ENCODE assay signal across 8 cellular contexts in genomic region chr20:16701296-16701695, GRCh38. TPM values are rescaled to one million over a fixed set of nuclear protein-coding genes. Genes with fewer than 3 reads are reported as not detected.
DNase-seq lines count a peak whose midpoint lies in the region; ATAC-seq and TF ChIP-seq lines count a peak whose summit lies in the region.

No MANE protein-coding gene starts in this region.

- ATAC-seq in GM18870 (IDR thresholded peaks at IDR 0.05; ENCODE audit: unreplicated experiment), result no peak

- no peaks in the 10 kb centered on the region for H3K4me1 ChIP-seq in GM23248 (ENCODE audit: insufficient read depth)
- H3K4me1 ChIP-seq in suprapubic skin, result no peaks in the 10 kb centered on the region

- no peaks in the 10 kb centered on the region for H3K9me2 ChIP-seq in GM23248 (ENCODE audit: insufficient read depth)

- no peak overlapping the region for H3K27ac ChIP-seq in GM23248
- H3K27ac ChIP-seq in suprapubic skin, result no peak overlapping the region

- in situ Hi-C loops in GM23248 (cut with MboI), result no loop called here

- no peak for TF ChIP-seq EP300 in suprapubic skin (IDR thresholded peaks at IDR 0.05)

- DNase-seq in EH (ENCODE audit: low read depth) (peak; percentile 23), GM23248 (peak; percentile 10), SHP77 (lab: John Stamatoyannopoulos, UW) (peak; percentile 15 to 39), hepatic stellate cell (ENCODE audit: low spot score) (peak; percentile 9), NCI-H526 treated with DMSO at 0.1 percent for 48 hours (lab: John Stamatoyannopoulos, UW) (no peak), suprapubic skin (ENCODE audit: low spot score in 2 of 2) (no peak)
- DNase-seq in stimulated activated CD4-positive, alpha-beta T cell treated with anti-CD3 and anti-CD28 coated beads, Interleukin-12 subunit alpha, Interleukin-12 subunit beta, amount 100 ng/mL, for 4 hours, result no peak

- 65 to 67% methylated on average over 3 of the region's 3 CpGs for WGBS in GM23248 (ENCODE audit: low coverage in 1 of 2, low lambda C conversion rate in 2 of 2, missing lambda C conversion rate in 2 of 2), 2 experiments
- WGBS in suprapubic skin, result 89% methylated on average over 3 of the region's 3 CpGs

- no peak overlapping the region for H3K9ac ChIP-seq in GM23248

- no peak overlapping the region for H2AFZ ChIP-seq in GM23248

- H3K27me3 ChIP-seq in GM23248 (replicated peaks; ENCODE audit: insufficient read depth) (no peaks in the 10 kb centered on the region), suprapubic skin (peaks cover 5% of the 10 kb centered on the region)

- H3K79me2 ChIP-seq in GM23248 (ENCODE audit: insufficient read depth), result no peaks in the 10 kb centered on the region

- H3K4me2 ChIP-seq in GM23248 (ENCODE audit: unreplicated experiment), result no peak overlapping the region

- H4K20me1 ChIP-seq in GM23248 (ENCODE audit: insufficient read depth), result no peaks in the 10 kb centered on the region

- no peaks in the 10 kb centered on the region for H3K9me3 ChIP-seq in GM23248 (ENCODE audit: low read depth)
- no peaks in the 10 kb centered on the region for H3K9me3 ChIP-seq in suprapubic skin

- H3K36me3 ChIP-seq in GM23248 (ENCODE audit: low read depth), result no peaks in the 10 kb centered on the region
- no peaks in the 10 kb centered on the region for H3K36me3 ChIP-seq in suprapubic skin

- no peak for TF ChIP-seq CTCF in suprapubic skin (IDR thresholded peaks at IDR 0.05)

- no peak for TF ChIP-seq POLR2A in suprapubic skin (IDR thresholded peaks at IDR 0.05)

- H3K4me3 ChIP-seq in GM23248 (no peak overlapping the region), suprapubic skin (no peak overlapping the region)

- H3F3A ChIP-seq in GM23248 (ENCODE audit: insufficient read depth), result no peaks in the 10 kb centered on the region

RNA-seq across cellular contexts. Expression of gene SNRPB2, which starts 28.5 kb away (rescaled TPM):
- total RNA-seq in GM23248 (2014; rRNA removed; shearing (Covaris generic)), result 47.2 and 69.8 TPM in 2 replicates
- 99.8 and 101 TPM in 2 replicates for polyA plus RNA-seq in GM23248 (2016; fragmentation: Nextera tagmentation; extraction: Ambion mirVana)
- total RNA-seq in suprapubic skin, result 10 to 100 TPM; 14.1 to 26.9 (median 17.8) TPM

RNA-seq across cellular contexts. Expression of gene OTOR, which starts 46.9 kb away (rescaled TPM):
- not detected in 2 replicates for total RNA-seq in GM23248 (2014; rRNA removed; shearing (Covaris generic))
- not detected in 2 replicates for polyA plus RNA-seq in GM23248 (2016; fragmentation: Nextera tagmentation; extraction: Ambion mirVana)
- not detected for total RNA-seq in suprapubic skin

Comparison
In these comparisons a context has a peak if more than half of its experiments do, and no peak if none do; other contexts are left out.
1. DNase-seq: peak in EH (single experiment), GM23248 (single experiment), SHP77 (2 of 2) and hepatic stellate cell (single experiment); none in NCI-H526 treated with DMSO at 0.1 percent for 48 hours (single experiment), suprapubic skin (0 of 2) and stimulated activated CD4-positive, alpha-beta T cell treated with anti-CD3 and anti-CD28 coated beads, Interleukin-12 subunit alpha, Interleukin-12 subunit beta, amount 100 ng/mL, for 4 hours (single experiment).